ENCODE assay signal across 8 cellular contexts in the genomic region with DNA sequence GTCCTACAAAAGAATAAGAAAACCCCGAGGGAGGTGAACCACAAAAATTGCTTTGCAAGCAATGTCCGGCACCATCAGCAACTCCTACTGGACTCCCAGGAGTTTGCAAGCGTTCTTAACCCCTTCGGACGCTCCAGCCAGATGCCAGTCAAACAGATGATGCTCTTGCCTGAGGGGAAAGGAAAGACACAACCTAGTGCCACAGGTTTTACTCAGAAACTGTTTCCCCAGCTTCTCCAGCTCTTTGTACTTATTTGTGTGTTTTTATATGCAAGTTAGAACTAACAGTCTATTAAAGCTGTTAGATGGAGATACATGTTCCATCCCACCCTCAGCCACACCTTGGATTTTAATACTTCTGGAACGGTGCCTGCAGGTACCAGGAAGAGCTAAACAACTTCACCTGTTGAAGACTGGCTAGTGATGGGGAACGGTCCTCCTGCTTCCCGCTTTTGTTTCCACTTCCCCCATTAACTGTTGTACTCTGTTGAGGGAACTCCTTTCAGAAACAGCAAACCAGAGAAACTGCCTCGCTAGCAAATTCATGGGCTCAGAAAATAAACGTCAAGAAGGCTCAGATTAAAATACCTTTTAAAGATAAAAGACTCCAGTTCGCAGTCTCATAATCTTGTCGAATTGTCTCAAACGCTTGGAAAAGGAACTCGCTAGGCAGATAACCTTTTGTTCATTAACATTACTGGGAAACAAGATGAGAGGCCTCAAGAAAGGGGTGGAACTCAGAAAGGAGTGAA. TPM values are rescaled to one million over a fixed set of nuclear protein-coding genes. Genes with fewer than 3 reads are reported as not detected.
A peak's percentile ranks its signal among the peaks of the same experiment; 100 is the strongest.
DNase-seq lines count a peak whose midpoint lies in the region; ATAC-seq, FAIRE-seq and TF ChIP-seq lines count a peak whose summit lies in the region.

No MANE protein-coding gene starts in this region.

- TF ChIP-seq CTCF in left ventricle myocardium inferior (IDR thresholded peaks at IDR 0.05; ENCODE audit: borderline replicate concordance) (peak; percentile 62), pancreas (IDR thresholded peaks at IDR 0.05) (peak in 1 of 4 donors; percentile 29)

- CTCF ChIA-PET in activated CD4-positive, alpha-beta T cell treated with anti-CD3 and anti-CD28 coated beads, Interleukin-2, amount 10 ng/mL, durations not matched to agents 7 days and 5 days (lab: Charles Lee) = interaction anchor here (1.3 to 1.7 kb wide), 2 partner anchors 10 to 14 kb away, joined by 3 to 4 read pairs; no protein-coding TSS in a partner anchor

- peak overlapping the region; percentile 31 for H3K4me3 Mint-ChIP-seq in activated CD4-positive, alpha-beta T cell treated with anti-CD3 and anti-CD28 coated beads, Interleukin-2, amount 10 ng/mL, durations not matched to agents 7 days and 5 days

- DNase-seq in activated CD4-positive, alpha-beta T cell treated with anti-CD3 and anti-CD28 coated beads, Interleukin-2, amount 10 ng/mL, durations not matched to agents 7 days and 5 days = no peak
- no peak for DNase-seq in activated CD4-positive, alpha-beta T cell treated with anti-CD3 and anti-CD28 coated beads, Interleukin-2, amount 50 U/mL, for 1 hour
- DNase-seq in NCI-H2171 treated with DMSO at 0.1 percent for 48 hours (lab: John Stamatoyannopoulos, UW) (peak; percentile 65), amniotic stem cell (lab: John Stamatoyannopoulos, UW) (peak; percentile 54), left ventricle myocardium inferior (no peak), pancreas (peak in 4 of 6 donors; percentile 35 to 54 (median 47)), activated gamma-delta T cell (lab: John Stamatoyannopoulos, UW) (no peak)

- no peak overlapping the region for H3K27ac Mint-ChIP-seq in activated CD4-positive, alpha-beta T cell treated with anti-CD3 and anti-CD28 coated beads, Interleukin-2, amount 10 ng/mL, durations not matched to agents 7 days and 5 days

- H3K4me1 Mint-ChIP-seq in activated CD4-positive, alpha-beta T cell treated with anti-CD3 and anti-CD28 coated beads, Interleukin-2, amount 10 ng/mL, durations not matched to agents 7 days and 5 days = peaks cover 19% of the 10 kb centered on the region

- no peak for FAIRE-seq in pancreas (lab: Jason Lieb, UNC)

- H3K27ac ChIP-seq in left ventricle myocardium inferior (replicated peaks) = peak overlapping the region; percentile 100
- peak overlapping the region; percentile 64 to 97 (median 90) for H3K27ac ChIP-seq in pancreas

- WGBS in pancreas, 2 donors = 3 to 4% methylated on average over 14 of the region's 14 CpGs

- H3K9me3 Mint-ChIP-seq in activated CD4-positive, alpha-beta T cell treated with anti-CD3 and anti-CD28 coated beads, Interleukin-2, amount 10 ng/mL, durations not matched to agents 7 days and 5 days = no peaks in the 10 kb centered on the region

- H3K4me3 ChIP-seq in left ventricle myocardium inferior (peak overlapping the region; percentile 95), pancreas (peak overlapping the region; percentile 68 to 94 (median 78))

- POLR2A ChIA-PET in activated CD4-positive, alpha-beta T cell treated with anti-CD3 and anti-CD28 coated beads, Interleukin-2, amount 10 ng/mL, durations not matched to agents 7 days and 5 days (lab: Charles Lee) = no interaction called here

- H3K36me3 ChIP-seq in left ventricle myocardium inferior (peaks cover 8% of the 10 kb centered on the region), pancreas (no peaks in the 10 kb centered on the region)

- H3K9me3 ChIP-seq in left ventricle myocardium inferior (replicated peaks) (no peaks in the 10 kb centered on the region), pancreas (no peaks in the 10 kb centered on the region)

- H3K4me1 ChIP-seq in left ventricle myocardium inferior = peaks cover 53% of the 10 kb centered on the region
- H3K4me1 ChIP-seq in pancreas = peaks cover 0 to 16% (median 7%) of the 10 kb centered on the region in 3 donors

- intact Hi-C loops in left ventricle myocardium inferior (cut with micrococcal nuclease) = loop anchor here (10.0 kb wide), 1 partner anchor 93 kb away; no protein-coding TSS in a partner anchor
- intact Hi-C loops in pancreas (cut with DNase I) = no loop called here

- peak; percentile 62 to 74 (median 64) for ATAC-seq in pancreas
- ATAC-seq in esophagus mucosa = no peak

- peaks cover 68% of the 10 kb centered on the region for H3K27me3 Mint-ChIP-seq in activated CD4-positive, alpha-beta T cell treated with anti-CD3 and anti-CD28 coated beads, Interleukin-2, amount 10 ng/mL, durations not matched to agents 7 days and 5 days

- no peaks in the 10 kb centered on the region for H3K36me3 Mint-ChIP-seq in activated CD4-positive, alpha-beta T cell treated with anti-CD3 and anti-CD28 coated beads, Interleukin-2, amount 10 ng/mL, durations not matched to agents 7 days and 5 days (ENCODE audit: low read depth)

- H3K27me3 ChIP-seq in left ventricle myocardium inferior (ENCODE audit: low read depth) = no peaks in the 10 kb centered on the region
- H3K27me3 ChIP-seq in pancreas = no peaks in the 10 kb centered on the region

RNA-seq across cellular contexts. Expression of gene FERMT2, which starts 1.1 kb away (rescaled TPM):
- under 1 TPM; 0.25 to 0.40 TPM for total RNA-seq in activated CD4-positive, alpha-beta T cell treated with anti-CD3 and anti-CD28 coated beads, Interleukin-2, amount 10 ng/mL, durations not matched to agents 7 days and 5 days
- 91.9 TPM for total RNA-seq in left ventricle myocardium inferior
- 10 to 100 TPM; 14.4 to 27.9 (median 16.6) TPM for total RNA-seq in pancreas
- polyA plus RNA-seq in pancreas = 10 to 100 TPM; 10.4 to 19.4 TPM
- total RNA-seq in esophagus mucosa = 4.1 TPM

Comparison
In these comparisons a context has a peak if more than half of its experiments do, and no peak if none do; other contexts are left out.
1. DNase-seq: peak in NCI-H2171 treated with DMSO at 0.1 percent for 48 hours (single experiment), amniotic stem cell (single experiment) and pancreas (4 of 6); none in activated CD4-positive, alpha-beta T cell treated with anti-CD3 and anti-CD28 coated beads, Interleukin-2, amount 10 ng/mL, durations not matched to agents 7 days and 5 days (single experiment), activated CD4-positive, alpha-beta T cell treated with anti-CD3 and anti-CD28 coated beads, Interleukin-2, amount 50 U/mL, for 1 hour (single experiment), left ventricle myocardium inferior (single experiment) and activated gamma-delta T cell (single experiment).